In genomic region chr3:48503406-48504050, GRCh38 we compare ENCODE assay signal across 1 cellular context.
TF ChIP-seq lines count a peak whose summit lies in the region.

No MANE protein-coding gene starts in this region.

TF ChIP-seq in HEK293, 187 proteins besides CTCF, POLR2A, EP300 and RAD21 (continued from another document):
- TF ChIP-seq PRDM2 (tag by site-specific recombination; IDR thresholded peaks at IDR 0.05; ENCODE audit: borderline replicate concordance) (no peak), ZNF621 (tag by site-specific recombination; IDR thresholded peaks at IDR 0.05) (no peak), ZSCAN16 (tag by site-specific recombination; IDR thresholded peaks at IDR 0.05) (no peak), ZNF701 (tag by site-specific recombination; IDR thresholded peaks at IDR 0.05) (no peak)
